In genomic region chr12:46359667-46360280, GRCh38 we compare ENCODE assay signal across 24 cellular contexts. TPM values are rescaled to one million over a fixed set of nuclear protein-coding genes. Genes with fewer than 3 reads are reported as not detected.
DNase-seq lines count a peak whose midpoint lies in the region; ATAC-seq and TF ChIP-seq lines count a peak whose summit lies in the region.
"Had no signal": no experiment of that assay in that cellular context is flagged by ENCODE, and none has a peak within 500 bp of the region (broad histone marks: within the 10 kb centered on the region; RNA-seq: fewer than 3 reads in every experiment).

No MANE protein-coding gene starts in this region.

- H3K27me3 Mint-ChIP-seq in T-helper 1 cell treated with Interleukin-12 subunit alpha and Interleukin-12 subunit beta and Interleukin-4 antibody, amounts not matched to agents 30 μg/mL and 1 μg/mL, for 36 hours (ENCODE audit: low read depth): no peaks in the 10 kb centered on the region
- H3K27me3 Mint-ChIP-seq in HFFc6 (ENCODE audit: insufficient read depth) (peaks cover 52% of the 10 kb centered on the region), osteocyte (ENCODE audit: unreplicated experiment) (no peaks in the 10 kb centered on the region), endothelial cell (ENCODE audit: unreplicated experiment) (no peaks in the 10 kb centered on the region)
- H3K27me3 Mint-ChIP-seq: activated T-helper 17 cell treated with anti-CD3 and anti-CD28 coated beads, Interleukin-2, amount 50 U/mL, for 72 hours; naive thymus-derived CD4-positive, alpha-beta T cell had no signal

- H3K9me3 Mint-ChIP-seq in T-helper 1 cell treated with Interleukin-12 subunit alpha and Interleukin-12 subunit beta and Interleukin-4 antibody, amounts not matched to agents 30 μg/mL and 1 μg/mL, for 36 hours: no peaks in the 10 kb centered on the region
- no peaks in the 10 kb centered on the region for H3K9me3 Mint-ChIP-seq in HFFc6
- H3K9me3 Mint-ChIP-seq in osteocyte (ENCODE audit: unreplicated experiment): no peaks in the 10 kb centered on the region
- H3K9me3 Mint-ChIP-seq in endothelial cell (ENCODE audit: unreplicated experiment): no peaks in the 10 kb centered on the region
- H3K9me3 Mint-ChIP-seq: activated T-helper 17 cell treated with anti-CD3 and anti-CD28 coated beads, Interleukin-2, amount 50 U/mL, for 72 hours; naive thymus-derived CD4-positive, alpha-beta T cell had no signal

- no peak overlapping the region for H3K4me3 ChIP-seq in choroid plexus epithelial cell (ENCODE audit: low read depth, low read length)
- H3K4me3 ChIP-seq: BLaER1 treated with 17β-estradiol and CSF1 and Interleukin-3, amounts not matched to agents 10 nM and 100 nM; HAP-1; ovary; right atrium auricular region had no signal

- H3K4me3 Mint-ChIP-seq in T-helper 1 cell treated with Interleukin-12 subunit alpha and Interleukin-12 subunit beta and Interleukin-4 antibody, amounts not matched to agents 30 μg/mL and 1 μg/mL, for 36 hours: no peak overlapping the region
- H3K4me3 Mint-ChIP-seq in HFFc6 (peak overlapping the region; percentile 58; the same call in 1 of the 2 replicates), osteocyte (ENCODE audit: unreplicated experiment) (no peak overlapping the region), endothelial cell (ENCODE audit: unreplicated experiment) (no peak overlapping the region)
- H3K4me3 Mint-ChIP-seq: activated T-helper 17 cell treated with anti-CD3 and anti-CD28 coated beads, Interleukin-2, amount 50 U/mL, for 72 hours; naive thymus-derived CD4-positive, alpha-beta T cell had no signal

- peaks cover 35% of the 10 kb centered on the region for H3K4me1 Mint-ChIP-seq in T-helper 1 cell treated with Interleukin-12 subunit alpha and Interleukin-12 subunit beta and Interleukin-4 antibody, amounts not matched to agents 30 μg/mL and 1 μg/mL, for 36 hours (ENCODE audit: low read depth)
- peaks cover 67% of the 10 kb centered on the region for H3K4me1 Mint-ChIP-seq in HFFc6 (ENCODE audit: low read depth)
- peaks cover 43% of the 10 kb centered on the region for H3K4me1 Mint-ChIP-seq in osteocyte (ENCODE audit: unreplicated experiment)
- no peaks in the 10 kb centered on the region for H3K4me1 Mint-ChIP-seq in endothelial cell (ENCODE audit: unreplicated experiment)

- DNase-seq in T-helper 1 cell (no peak), HFFc6 (no peak), choroid plexus epithelial cell (ENCODE audit: low read depth) (peak; percentile 19), osteocyte (ENCODE audit: extremely low spot score, unreplicated experiment) (no peak), endothelial cell (ENCODE audit: low spot score) (no peak)
- DNase-seq in activated CD4-positive, CD25-positive, alpha-beta regulatory T cell (lab: John Stamatoyannopoulos, UW): no peak
- DNase-seq: ACHN; activated CD4-positive, alpha-beta T cell treated with anti-CD3 and anti-CD28 coated beads for 48 hours; Calu3; effector CD8-positive, alpha-beta T cell; glutamatergic neuron; left colon; MV-4-11; naive thymus-derived CD4-positive, alpha-beta T cell; NCI-H187 treated with DMSO at 0.1 percent for 48 hours; NCI-H69; ovary; stimulated activated CD4-positive, alpha-beta T cell treated with anti-CD3 and anti-CD28 coated beads, Interleukin-15, amount 100 ng/mL, for 24 hours had no signal

- H3K27ac Mint-ChIP-seq in T-helper 1 cell treated with Interleukin-12 subunit alpha and Interleukin-12 subunit beta and Interleukin-4 antibody, amounts not matched to agents 30 μg/mL and 1 μg/mL, for 36 hours: peak overlapping the region; percentile 36
- H3K27ac Mint-ChIP-seq in HFFc6: peak overlapping the region; percentile 81
- H3K27ac Mint-ChIP-seq in osteocyte (ENCODE audit: unreplicated experiment): peak overlapping the region; percentile 62
- no peak overlapping the region for H3K27ac Mint-ChIP-seq in endothelial cell (ENCODE audit: unreplicated experiment)
- H3K27ac Mint-ChIP-seq: activated T-helper 17 cell treated with anti-CD3 and anti-CD28 coated beads, Interleukin-2, amount 50 U/mL, for 72 hours had no signal

- TF ChIP-seq CTCF in HFFc6 (IDR thresholded peaks at IDR 0.05) (no peak), choroid plexus epithelial cell (conservative IDR thresholded peaks at IDR 0.05; ENCODE audit: low read depth, low read length) (no peak), osteocyte (IDR thresholded peaks at IDR 0.05) (no peak), endothelial cell (IDR thresholded peaks at IDR 0.05; ENCODE audit: unreplicated experiment) (no peak)

- peaks cover 55% of the 10 kb centered on the region for H3K36me3 Mint-ChIP-seq in T-helper 1 cell treated with Interleukin-12 subunit alpha and Interleukin-12 subunit beta and Interleukin-4 antibody, amounts not matched to agents 30 μg/mL and 1 μg/mL, for 36 hours (ENCODE audit: low read depth)
- H3K36me3 Mint-ChIP-seq in HFFc6 (ENCODE audit: low read depth) (peaks cover 57% of the 10 kb centered on the region), osteocyte (ENCODE audit: unreplicated experiment) (peaks cover 57% of the 10 kb centered on the region), endothelial cell (ENCODE audit: low read depth, unreplicated experiment) (peaks cover 43% of the 10 kb centered on the region)

- ATAC-seq in HG02884 (IDR thresholded peaks at IDR 0.05; ENCODE audit: unreplicated experiment): no peak
- ATAC-seq: activated T-helper 17 cell treated with anti-CD3 and anti-CD28 coated beads, Interleukin-2, amount 50 U/mL, for 72 hours; left colon; naive thymus-derived CD4-positive, alpha-beta T cell had no signal

RNA-seq across cellular contexts. Expression of gene SLC38A2, which starts 12.8 kb away (rescaled TPM):
- total RNA-seq in HFFc6 (2021; fragmentation: NEBNext Ultra II Directional; extraction: Animal tissue kit (Norgen Biotek cat#: 25700)): 1,000 to 10,000 TPM in 2 of 6 experiments, 100 to 1,000 TPM in 4; 787 to 1,148 (median 975) TPM
- total RNA-seq in osteocyte (754 and 795 TPM in 2 replicates), endothelial cell (ENCODE audit: unreplicated experiment) (249 TPM)
